8 cellular contexts compared by ENCODE assay signal in the genomic region with DNA sequence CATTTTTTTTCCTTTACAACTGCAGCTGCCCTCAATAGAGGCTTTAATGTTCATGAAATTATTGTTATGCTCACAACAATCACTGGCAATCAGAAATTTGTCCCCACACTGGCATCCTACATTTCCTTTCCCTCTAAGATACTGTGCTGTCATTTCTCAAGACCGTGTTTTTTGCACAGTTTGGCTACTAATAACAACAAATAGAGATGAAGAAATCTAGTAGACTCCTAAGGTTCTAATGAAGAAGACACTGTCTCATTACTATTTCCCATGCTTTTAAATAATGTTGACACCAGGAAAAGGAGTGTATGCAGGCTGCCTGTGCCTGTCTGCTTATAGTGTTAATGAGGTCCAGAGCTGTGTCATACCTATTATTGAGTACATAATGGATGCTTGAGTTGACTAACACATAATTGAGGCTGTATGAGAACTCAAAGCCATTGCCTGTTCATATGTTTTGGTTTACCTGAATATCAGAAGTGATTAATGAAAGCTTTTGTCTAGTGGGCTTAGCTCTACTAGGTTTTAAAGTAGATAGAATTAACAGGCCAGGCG. TPM values are rescaled to one million over a fixed set of nuclear protein-coding genes. Genes with fewer than 3 reads are reported as not detected.
DNase-seq lines count a peak whose midpoint lies in the region; ATAC-seq, FAIRE-seq and TF ChIP-seq lines count a peak whose summit lies in the region.

No MANE protein-coding gene starts in this region.

- H3K9me3 ChIP-seq in ascending aorta: no peaks in the 10 kb centered on the region
- no peaks in the 10 kb centered on the region for H3K9me3 ChIP-seq in lower lobe of right lung

- no peak for FAIRE-seq in D721Med (lab: Jason Lieb, UNC)
- no peak for FAIRE-seq in GM12891 (lab: Jason Lieb, UNC)

- peaks cover 22% of the 10 kb centered on the region for H3K36me3 Mint-ChIP-seq in stimulated activated naive CD8-positive, alpha-beta T cell treated with anti-CD3 and anti-CD28 coated beads, Interleukin-15, Interleukin-2, amounts not matched to agents 100 ng/mL and 50 ng/mL, for 24 hours (ENCODE audit: low read depth)

- H3K4me1 ChIP-seq in ascending aorta (peaks cover 0 to 8% of the 10 kb centered on the region in 2 donors), lower lobe of right lung (peaks cover 27% of the 10 kb centered on the region)

- DNase-seq in stimulated activated naive CD8-positive, alpha-beta T cell treated with anti-CD3 and anti-CD28 coated beads, Interleukin-15, Interleukin-2, amounts not matched to agents 100 U/mL and 50 U/mL, for 24 hours: no peak
- DNase-seq in ascending aorta (ENCODE audit: low spot score in 2 of 2) (no peak), lower lobe of right lung (no peak), D721Med (ENCODE audit: insufficient read length, low spot score) (no peak), GM12891 (ENCODE audit: insufficient read length, low spot score) (no peak)

- H3K4me3 ChIP-seq in ascending aorta: peak overlapping the region; percentile 84 to 93
- peak overlapping the region; percentile 97 for H3K4me3 ChIP-seq in lower lobe of right lung

- H3K27ac ChIP-seq in ascending aorta (peak overlapping the region; percentile 92 to 97), lower lobe of right lung (peak overlapping the region; percentile 94)

- H3K4me1 Mint-ChIP-seq in stimulated activated naive CD8-positive, alpha-beta T cell treated with anti-CD3 and anti-CD28 coated beads, Interleukin-15, Interleukin-2, amounts not matched to agents 100 ng/mL and 50 ng/mL, for 24 hours (ENCODE audit: low read depth): peaks cover 53% of the 10 kb centered on the region

- H3K9me3 Mint-ChIP-seq in stimulated activated naive CD8-positive, alpha-beta T cell treated with anti-CD3 and anti-CD28 coated beads, Interleukin-15, Interleukin-2, amounts not matched to agents 100 ng/mL and 50 ng/mL, for 24 hours: no peaks in the 10 kb centered on the region

- peak overlapping the region; percentile 96 for H3K4me3 Mint-ChIP-seq in stimulated activated naive CD8-positive, alpha-beta T cell treated with anti-CD3 and anti-CD28 coated beads, Interleukin-15, Interleukin-2, amounts not matched to agents 100 ng/mL and 50 ng/mL, for 24 hours

- intact Hi-C loops in ascending aorta (cut with DNase I): loop anchor here (10.0 kb wide), 2 partner anchors 364 to 786 kb away; partner anchors contain the start of genes ADH1A and STPG2
- intact Hi-C loops in lower lobe of right lung (cut with DNase I): no loop called here

- peak overlapping the region; percentile 99 for H3K27ac Mint-ChIP-seq in stimulated activated naive CD8-positive, alpha-beta T cell treated with anti-CD3 and anti-CD28 coated beads, Interleukin-15, Interleukin-2, amounts not matched to agents 100 ng/mL and 50 ng/mL, for 24 hours

- TF ChIP-seq POLR2A in GM12891 (IDR thresholded peaks at IDR 0.05; ENCODE audit: low read depth, low read length): no peak

- H3K27me3 ChIP-seq in ascending aorta (no peaks in the 10 kb centered on the region), lower lobe of right lung (ENCODE audit: low read depth) (no peaks in the 10 kb centered on the region)

- no peaks in the 10 kb centered on the region for H3K27me3 Mint-ChIP-seq in stimulated activated naive CD8-positive, alpha-beta T cell treated with anti-CD3 and anti-CD28 coated beads, Interleukin-15, Interleukin-2, amounts not matched to agents 100 ng/mL and 50 ng/mL, for 24 hours

- H3K36me3 ChIP-seq in ascending aorta: no peaks in the 10 kb centered on the region
- H3K36me3 ChIP-seq in lower lobe of right lung: peaks cover 6% of the 10 kb centered on the region

- no peak for TF ChIP-seq CTCF in ascending aorta (IDR thresholded peaks at IDR 0.05)
- no peak for TF ChIP-seq CTCF in lower lobe of right lung (IDR thresholded peaks at IDR 0.05)
- no peak for TF ChIP-seq CTCF in D721Med (IDR thresholded peaks at IDR 0.05; ENCODE audit: insufficient read depth, missing control alignments)

- ATAC-seq in stimulated activated naive CD8-positive, alpha-beta T cell treated with anti-CD3 and anti-CD28 coated beads, Interleukin-15, Interleukin-2, amounts not matched to agents 100 U/mL and 50 U/mL, for 24 hours: no peak
- ATAC-seq in lower lobe of right lung (no peak), HG03135 (IDR thresholded peaks at IDR 0.05; ENCODE audit: unreplicated experiment) (no peak), HG02870 (IDR thresholded peaks at IDR 0.05; ENCODE audit: unreplicated experiment) (no peak)

TF ChIP-seq in GM12891, 5 proteins besides CTCF, POLR2A, EP300 and RAD21:
- TF ChIP-seq PAX5 (IDR thresholded peaks at IDR 0.05; ENCODE audit: insufficient read depth, low read length, severe bottlenecking): no peak
- TF ChIP-seq POLR2AphosphoS5 (IDR thresholded peaks at IDR 0.05; ENCODE audit: low read depth, low read length): no peak
- TF ChIP-seq TAF1 (IDR thresholded peaks at IDR 0.05; ENCODE audit: low read depth, low read length): no peak
- no peak for TF ChIP-seq SPI1 (IDR thresholded peaks at IDR 0.05; ENCODE audit: low read depth, low read length)
- no peak for TF ChIP-seq POU2F2 (IDR thresholded peaks at IDR 0.05; ENCODE audit: low read depth, low read length)

RNA-seq across cellular contexts. Expression of gene EIF4E, which starts 1.5 kb away (rescaled TPM):
- 6.0 TPM for total RNA-seq in ascending aorta
- total RNA-seq in lower lobe of right lung: 61.0 TPM
- polyA plus RNA-seq in GM12891 (2012; ENCODE audit: low read depth, missing spikeins): 59.2 TPM
